Comparison of ENCODE assay signal across 22 cellular contexts in the genomic region with DNA sequence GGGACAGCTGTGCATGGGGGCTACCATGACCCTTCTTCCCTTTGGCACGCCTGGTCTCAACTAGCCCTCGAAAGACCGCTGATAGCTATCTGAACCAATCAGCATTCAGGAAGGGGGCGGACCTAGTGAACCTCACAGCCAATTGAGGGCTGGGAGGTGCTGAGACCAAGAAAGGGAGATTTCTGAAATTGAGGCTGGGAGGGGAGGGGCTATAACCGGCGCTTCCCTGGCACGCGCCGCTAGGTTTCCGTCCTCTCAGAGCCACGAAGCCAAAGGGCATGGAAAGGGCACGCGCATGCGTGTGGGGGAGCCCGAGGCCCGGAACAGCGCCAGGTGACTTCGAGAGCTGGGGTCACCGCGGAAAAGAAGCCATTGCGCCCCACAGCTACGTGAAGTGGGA. TPM values are rescaled to one million over a fixed set of nuclear protein-coding genes. Genes with fewer than 3 reads are reported as not detected.
DNase-seq lines count a peak whose midpoint lies in the region; ATAC-seq and TF ChIP-seq lines count a peak whose summit lies in the region.
"Had no signal": no experiment of that assay in that cellular context is flagged by ENCODE, and none has a peak within 500 bp of the region (broad histone marks: within the 10 kb centered on the region; RNA-seq: fewer than 3 reads in every experiment).

No MANE protein-coding gene starts in this region.

- DNase-seq in H7, result peak; percentile 90
- DNase-seq in WTC11 (ENCODE audit: low spot score), result peak; percentile 50
- DNase-seq in iPS-NIHi11 (ENCODE audit: low spot score), result peak; percentile 62
- DNase-seq in stimulated activated naive B cell treated with anti-CD40 and anti-IgM and Interleukin-4, amounts not matched to agents 10 μg/mL and 1 μg/mL and 100 μg/mL, for 72 hours, result no peak
- no peak for DNase-seq in activated CD8-positive, alpha-beta memory T cell treated with anti-CD3 and anti-CD28 coated beads, Interleukin-2, amount 10 ng/mL, durations not matched to agents 7 days and 5 days
- DNase-seq: EL, MM.1S, NCI-H1092, NCI-H1436, NCI-H2029, NCI-H2227 treated with DMSO at 0.1 percent for 48 hours, NCI-H510A treated with DMSO at 0.1 percent for 48 hours, NCI-H774, OCI-M1, T-helper 1 cell had no signal

- no peaks in the 10 kb centered on the region for H3K27me3 ChIP-seq in H7 (ENCODE audit: control insufficient read depth, insufficient read depth, low read length)
- H3K27me3 ChIP-seq: SJSA1 had no signal

- peak; percentile 36 for ATAC-seq in WTC11
- ATAC-seq in stimulated activated naive B cell treated with anti-CD40 and anti-IgM and Interleukin-4, amounts not matched to agents 10 μg/mL and 1 μg/mL and 100 μg/mL, for 72 hours (replicated peaks), result no peak
- no peak for ATAC-seq in activated CD8-positive, alpha-beta memory T cell treated with anti-CD3 and anti-CD28 coated beads, Interleukin-2, amount 10 ng/mL, durations not matched to agents 7 days and 5 days
- no peak for ATAC-seq in GM21717 (IDR thresholded peaks at IDR 0.05; ENCODE audit: unreplicated experiment)
- no peak for ATAC-seq in HG02981 (IDR thresholded peaks at IDR 0.05; ENCODE audit: unreplicated experiment)
- ATAC-seq: A549, HCT116 had no signal

- no peaks in the 10 kb centered on the region for H3K36me3 ChIP-seq in H7 (replicated peaks; ENCODE audit: control insufficient read depth, insufficient read depth, low read length)
- H3K36me3 ChIP-seq: SJSA1 had no signal

- POLR2A ChIA-PET in WTC11 (lab: Charles Lee), result no interaction called here

- CTCF ChIA-PET in WTC11 (lab: Charles Lee), result interaction anchor here (1.0 to 2.3 kb wide), 6 partner anchors 12 to 117 kb away, joined by 3 to 8 read pairs (median 4); no protein-coding TSS in a partner anchor
- CTCF ChIA-PET in activated CD8-positive, alpha-beta memory T cell treated with anti-CD3 and anti-CD28 coated beads, Interleukin-2, amount 10 ng/mL, durations not matched to agents 7 days and 5 days (lab: Charles Lee), result interaction anchor here (0.9 kb wide), 1 partner anchor 26 kb away, joined by 4 read pairs; no protein-coding TSS in a partner anchor

- H3K9me3 Mint-ChIP-seq in WTC11, result no peaks in the 10 kb centered on the region
- peaks cover 0 to 2% of the 10 kb centered on the region in 2 donors for H3K9me3 Mint-ChIP-seq in stimulated activated naive B cell treated with anti-CD40 and anti-IgM and Interleukin-4, amounts not matched to agents 10 μg/mL and 1 μg/mL and 100 μg/mL, for 72 hours
- H3K9me3 Mint-ChIP-seq in activated CD8-positive, alpha-beta memory T cell treated with anti-CD3 and anti-CD28 coated beads, Interleukin-2, amount 10 ng/mL, durations not matched to agents 7 days and 5 days (ENCODE audit: low read depth), result no peaks in the 10 kb centered on the region
- H3K9me3 Mint-ChIP-seq: CD14-positive monocyte had no signal

- no peaks in the 10 kb centered on the region; the same call in none of the 2 replicates for H3K27me3 Mint-ChIP-seq in WTC11 (ENCODE audit: low read depth)
- H3K27me3 Mint-ChIP-seq in stimulated activated naive B cell treated with anti-CD40 and anti-IgM and Interleukin-4, amounts not matched to agents 10 μg/mL and 1 μg/mL and 100 μg/mL, for 72 hours, result peaks cover 12 to 13% of the 10 kb centered on the region in 2 donors
- peaks cover 10% of the 10 kb centered on the region for H3K27me3 Mint-ChIP-seq in activated CD8-positive, alpha-beta memory T cell treated with anti-CD3 and anti-CD28 coated beads, Interleukin-2, amount 10 ng/mL, durations not matched to agents 7 days and 5 days
- H3K27me3 Mint-ChIP-seq: B cell had no signal

- no peak overlapping the region for H3K4me3 ChIP-seq in H7 (ENCODE audit: insufficient read depth, low read depth, low read length)
- H3K4me3 ChIP-seq: A549, SJSA1 had no signal

- TF ChIP-seq CTCF in WTC11 (IDR thresholded peaks at IDR 0.05), result no peak

- no peak overlapping the region for H3K27ac Mint-ChIP-seq in WTC11
- H3K27ac Mint-ChIP-seq in stimulated activated naive B cell treated with anti-CD40 and anti-IgM and Interleukin-4, amounts not matched to agents 10 μg/mL and 1 μg/mL and 100 μg/mL, for 72 hours, result peak overlapping the region; percentile 9
- no peak overlapping the region for H3K27ac Mint-ChIP-seq in activated CD8-positive, alpha-beta memory T cell treated with anti-CD3 and anti-CD28 coated beads, Interleukin-2, amount 10 ng/mL, durations not matched to agents 7 days and 5 days
- H3K27ac Mint-ChIP-seq: B cell had no signal

- peaks cover 20% of the 10 kb centered on the region for H3K4me1 Mint-ChIP-seq in WTC11
- H3K4me1 Mint-ChIP-seq in stimulated activated naive B cell treated with anti-CD40 and anti-IgM and Interleukin-4, amounts not matched to agents 10 μg/mL and 1 μg/mL and 100 μg/mL, for 72 hours, result peaks cover 14 to 21% of the 10 kb centered on the region in 2 donors
- peaks cover 18% of the 10 kb centered on the region for H3K4me1 Mint-ChIP-seq in activated CD8-positive, alpha-beta memory T cell treated with anti-CD3 and anti-CD28 coated beads, Interleukin-2, amount 10 ng/mL, durations not matched to agents 7 days and 5 days

- no peak overlapping the region for H3K4me3 Mint-ChIP-seq in WTC11
- no peak overlapping the region for H3K4me3 Mint-ChIP-seq in stimulated activated naive B cell treated with anti-CD40 and anti-IgM and Interleukin-4, amounts not matched to agents 10 μg/mL and 1 μg/mL and 100 μg/mL, for 72 hours
- H3K4me3 Mint-ChIP-seq in activated CD8-positive, alpha-beta memory T cell treated with anti-CD3 and anti-CD28 coated beads, Interleukin-2, amount 10 ng/mL, durations not matched to agents 7 days and 5 days, result no peak overlapping the region
- H3K4me3 Mint-ChIP-seq: B cell, CD14-positive monocyte had no signal

- H3K36me3 Mint-ChIP-seq in WTC11, result no peaks in the 10 kb centered on the region
- no peaks in the 10 kb centered on the region for H3K36me3 Mint-ChIP-seq in stimulated activated naive B cell treated with anti-CD40 and anti-IgM and Interleukin-4, amounts not matched to agents 10 μg/mL and 1 μg/mL and 100 μg/mL, for 72 hours
- H3K36me3 Mint-ChIP-seq in activated CD8-positive, alpha-beta memory T cell treated with anti-CD3 and anti-CD28 coated beads, Interleukin-2, amount 10 ng/mL, durations not matched to agents 7 days and 5 days, result no peaks in the 10 kb centered on the region
- H3K36me3 Mint-ChIP-seq: CD14-positive monocyte had no signal

TF ChIP-seq in WTC11, 78 proteins besides CTCF, POLR2A, EP300 and RAD21:
- TF ChIP-seq ZBTB21 (CRISPR knock-in tag; IDR thresholded peaks at IDR 0.05; ENCODE audit: borderline replicate concordance), result no peak
- peak; percentile 47; the same call in 1 of the 2 replicates for TF ChIP-seq NFYB (CRISPR knock-in tag; conservative IDR thresholded peaks at IDR 0.05; ENCODE audit: low read depth)

RNA-seq across cellular contexts. Expression of gene PAFAH1B3, which starts 4.2 kb away (rescaled TPM):
- total RNA-seq in H7 (2014; rRNA removed; shearing (Covaris generic)), result 96.5 and 152 TPM in 2 replicates
- total RNA-seq in WTC11 (2021), result 118 to 126 TPM (median 119 TPM) in 3 replicates
- 10 to 100 TPM; 38.0 to 38.9 TPM for total RNA-seq in activated CD8-positive, alpha-beta memory T cell treated with anti-CD3 and anti-CD28 coated beads, Interleukin-2, amount 10 ng/mL, durations not matched to agents 7 days and 5 days

RNA-seq across cellular contexts. Expression of gene PRR19, which starts 4.7 kb away (rescaled TPM):
- total RNA-seq in H7 (2014; rRNA removed; shearing (Covaris generic)), result 3.3 and 5.2 TPM in 2 replicates
- 3.6 to 5.0 TPM (median 3.7 TPM) in 3 replicates for total RNA-seq in WTC11 (2021)
- 1 to 10 TPM in 1 of 2 experiments, under 1 TPM in 1; 0.89 to 1.1 TPM for total RNA-seq in activated CD8-positive, alpha-beta memory T cell treated with anti-CD3 and anti-CD28 coated beads, Interleukin-2, amount 10 ng/mL, durations not matched to agents 7 days and 5 days

RNA-seq across cellular contexts. Expression of gene TMEM145, which starts 6.5 kb away (rescaled TPM):
- 0.38 and 0.41 TPM in 2 replicates for total RNA-seq in H7 (2014; rRNA removed; shearing (Covaris generic))
- 6.9 to 7.1 TPM (median 7.0 TPM) in 3 replicates for total RNA-seq in WTC11 (2021)
- total RNA-seq in activated CD8-positive, alpha-beta memory T cell treated with anti-CD3 and anti-CD28 coated beads, Interleukin-2, amount 10 ng/mL, durations not matched to agents 7 days and 5 days, result 1 to 10 TPM in 1 of 2 experiments, under 1 TPM in 1; 0.15 to 1.1 TPM
- total RNA-seq: B cell, SJSA1 had no signal

RNA-seq across cellular contexts. Expression of gene MEGF8, which starts 18.8 kb away (rescaled TPM):
- 26.1 and 33.4 TPM in 2 replicates for total RNA-seq in H7 (2014; rRNA removed; shearing (Covaris generic))
- 42.1 to 51.7 TPM (median 51.6 TPM) in 3 replicates for total RNA-seq in WTC11 (2021)
- 1 to 10 TPM; 6.5 TPM for total RNA-seq in activated CD8-positive, alpha-beta memory T cell treated with anti-CD3 and anti-CD28 coated beads, Interleukin-2, amount 10 ng/mL, durations not matched to agents 7 days and 5 days

RNA-seq across cellular contexts. Expression of gene CIC, which starts 37.6 kb away (rescaled TPM):
- 16.1 and 20.1 TPM in 2 replicates for total RNA-seq in H7 (2014; rRNA removed; shearing (Covaris generic))
- total RNA-seq in WTC11 (2021), result 53.0 to 58.5 TPM (median 55.8 TPM) in 3 replicates
- 10 to 100 TPM; 67.3 to 77.3 TPM for total RNA-seq in activated CD8-positive, alpha-beta memory T cell treated with anti-CD3 and anti-CD28 coated beads, Interleukin-2, amount 10 ng/mL, durations not matched to agents 7 days and 5 days

Comparison
In these comparisons a context has a peak if more than half of its experiments do, and no peak if none do; other contexts are left out.
1. DNase-seq: peak in H7 (single experiment), WTC11 (single experiment) and iPS-NIHi11 (single experiment); none in stimulated activated naive B cell treated with anti-CD40 and anti-IgM and Interleukin-4, amounts not matched to agents 10 μg/mL and 1 μg/mL and 100 μg/mL, for 72 hours (single experiment) and activated CD8-positive, alpha-beta memory T cell treated with anti-CD3 and anti-CD28 coated beads, Interleukin-2, amount 10 ng/mL, durations not matched to agents 7 days and 5 days (single experiment).